In the genomic region with DNA sequence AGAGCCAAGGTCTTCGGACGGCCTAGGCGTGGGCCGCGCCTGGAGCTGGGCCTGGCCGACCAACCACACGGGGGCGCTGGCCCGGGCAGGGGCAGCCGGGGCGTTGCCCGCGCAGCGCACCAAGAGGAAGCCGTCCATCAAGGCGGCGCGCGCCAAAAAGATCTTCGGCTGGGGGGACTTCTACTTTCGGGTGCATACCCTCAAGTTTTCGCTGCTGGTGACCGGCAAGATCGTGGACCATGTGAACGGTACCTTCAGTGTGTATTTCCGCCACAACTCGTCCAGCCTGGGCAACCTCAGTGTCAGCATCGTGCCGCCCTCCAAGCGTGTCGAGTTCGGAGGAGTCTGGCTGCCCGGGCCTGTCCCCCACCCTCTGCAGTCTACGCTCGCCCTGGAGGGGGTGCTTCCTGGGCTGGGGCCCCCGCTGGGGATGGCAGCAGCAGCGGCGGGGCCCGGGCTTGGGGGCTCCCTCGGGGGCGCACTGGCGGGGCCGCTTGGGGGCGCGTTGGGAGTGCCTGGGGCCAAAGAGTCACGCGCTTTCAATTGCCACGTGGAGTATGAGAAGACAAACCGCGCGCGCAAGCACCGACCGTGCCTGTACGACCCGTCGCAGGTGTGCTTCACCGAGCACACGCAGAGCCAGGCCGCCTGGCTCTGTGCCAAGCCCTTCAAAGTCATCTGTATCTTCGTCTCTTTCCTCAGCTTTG, we compare ENCODE assay signal across 8 cellular contexts. TPM values are rescaled to one million over a fixed set of nuclear protein-coding genes. Genes with fewer than 3 reads are reported as not detected.
DNase-seq lines count a peak whose midpoint lies in the region; ATAC-seq and TF ChIP-seq lines count a peak whose summit lies in the region.

No MANE protein-coding gene starts in this region.

- H3K27ac ChIP-seq in right cardiac atrium (ENCODE audit: low read length) (no peak overlapping the region), suprapubic skin (no peak overlapping the region)

- no peaks in the 10 kb centered on the region for H3K9me3 ChIP-seq in right cardiac atrium (ENCODE audit: control insufficient read depth, low read length)
- no peaks in the 10 kb centered on the region for H3K9me3 ChIP-seq in suprapubic skin

- no peak for TF ChIP-seq POLR2A in suprapubic skin (IDR thresholded peaks at IDR 0.05)

- TF ChIP-seq CTCF in GM12864 (IDR thresholded peaks at IDR 0.05; ENCODE audit: low read depth, low read length, missing control alignments) (peak; percentile 60), suprapubic skin (IDR thresholded peaks at IDR 0.05) (peak in 1 of 2 donors; percentile 56)

- 14% methylated on average over 61 of the region's 61 CpGs for WGBS in right cardiac atrium
- 53% methylated on average over 13 of the region's 61 CpGs for WGBS in suprapubic skin

- DNase-seq in GM12864 (ENCODE audit: low read depth) (no peak), NCI-H510A (lab: John Stamatoyannopoulos, UW) (peak; percentile 85), right cardiac atrium (peak in 2 of 3 donors; percentile 80 to 83), suprapubic skin (ENCODE audit: low spot score in 2 of 2) (no peak), SK-N-DZ (ENCODE audit: low spot score) (no peak)
- DNase-seq in activated T-helper 2 cell treated with anti-CD3 and anti-CD28 coated beads, Interferon-gamma antibody, Interleukin-2, Interleukin-4, amounts not matched to agents 10 μg/mL and 5 μg/mL and 100 μg/mL, durations not matched to agents 14 hours and 24 hours and 36 hours (ENCODE audit: low spot score), result peak; percentile 51

- intact Hi-C loops in activated T-helper 2 cell treated with anti-CD3 and anti-CD28 coated beads, Interferon-gamma antibody, Interleukin-2, Interleukin-4, amounts not matched to agents 10 μg/mL and 5 μg/mL and 100 μg/mL, durations not matched to agents 14 hours and 24 hours and 36 hours (cut with micrococcal nuclease), result loop anchor here (1.0 to 5.0 kb wide), 4 partner anchors 8 to 407 kb away; a partner anchor contains a TSS
- intact Hi-C loops in right cardiac atrium (cut with DNase I), result no loop called here

- no peak overlapping the region for H3K27ac Mint-ChIP-seq in activated T-helper 2 cell treated with anti-CD3 and anti-CD28 coated beads, Interferon-gamma antibody, Interleukin-2, Interleukin-4, amounts not matched to agents 10 μg/mL and 5 μg/mL and 100 μg/mL, durations not matched to agents 14 hours and 24 hours and 36 hours
- H3K27ac Mint-ChIP-seq in stimulated activated memory B cell treated with anti-CD40 and anti-IgM and Interleukin-4, amounts not matched to agents 10 μg/mL and 1 μg/mL and 100 μg/mL, for 72 hours, result peak overlapping the region; percentile 35

- H3K36me3 ChIP-seq in suprapubic skin, result no peaks in the 10 kb centered on the region

- ATAC-seq in right cardiac atrium (peak; percentile 22 to 53), HG03520 (IDR thresholded peaks at IDR 0.05; ENCODE audit: unreplicated experiment) (no peak)
- peak; percentile 34 for ATAC-seq in stimulated activated memory B cell treated with anti-CD40 and anti-IgM and Interleukin-4, amounts not matched to agents 10 μg/mL and 1 μg/mL and 100 μg/mL, for 72 hours

- TF ChIP-seq EP300 in suprapubic skin (IDR thresholded peaks at IDR 0.05), result no peak

- peaks cover 54% of the 10 kb centered on the region for H3K4me1 Mint-ChIP-seq in activated T-helper 2 cell treated with anti-CD3 and anti-CD28 coated beads, Interferon-gamma antibody, Interleukin-2, Interleukin-4, amounts not matched to agents 10 μg/mL and 5 μg/mL and 100 μg/mL, durations not matched to agents 14 hours and 24 hours and 36 hours (ENCODE audit: low read depth)
- peaks cover 77% of the 10 kb centered on the region for H3K4me1 Mint-ChIP-seq in stimulated activated memory B cell treated with anti-CD40 and anti-IgM and Interleukin-4, amounts not matched to agents 10 μg/mL and 1 μg/mL and 100 μg/mL, for 72 hours

- H3K27me3 ChIP-seq in right cardiac atrium (ENCODE audit: control insufficient read depth, insufficient read depth) (no peaks in the 10 kb centered on the region), suprapubic skin (peaks cover 67% of the 10 kb centered on the region)

- H3K4me3 ChIP-seq in GM12864 (ENCODE audit: low read depth, low read length) (no peak overlapping the region; the same call in 1 of the 2 replicates), right cardiac atrium (ENCODE audit: low read length) (no peak overlapping the region), suprapubic skin (no peak overlapping the region)

- peaks cover 6% of the 10 kb centered on the region for H3K36me3 Mint-ChIP-seq in activated T-helper 2 cell treated with anti-CD3 and anti-CD28 coated beads, Interferon-gamma antibody, Interleukin-2, Interleukin-4, amounts not matched to agents 10 μg/mL and 5 μg/mL and 100 μg/mL, durations not matched to agents 14 hours and 24 hours and 36 hours (ENCODE audit: low read depth)
- peaks cover 2% of the 10 kb centered on the region for H3K36me3 Mint-ChIP-seq in stimulated activated memory B cell treated with anti-CD40 and anti-IgM and Interleukin-4, amounts not matched to agents 10 μg/mL and 1 μg/mL and 100 μg/mL, for 72 hours

- H3K4me3 Mint-ChIP-seq in activated T-helper 2 cell treated with anti-CD3 and anti-CD28 coated beads, Interferon-gamma antibody, Interleukin-2, Interleukin-4, amounts not matched to agents 10 μg/mL and 5 μg/mL and 100 μg/mL, durations not matched to agents 14 hours and 24 hours and 36 hours (ENCODE audit: low read depth), result peak overlapping the region; percentile 41
- peak overlapping the region; percentile 18 for H3K4me3 Mint-ChIP-seq in stimulated activated memory B cell treated with anti-CD40 and anti-IgM and Interleukin-4, amounts not matched to agents 10 μg/mL and 1 μg/mL and 100 μg/mL, for 72 hours

- H3K4me1 ChIP-seq in right cardiac atrium (ENCODE audit: control insufficient read depth, insufficient read depth, low read length), result no peaks in the 10 kb centered on the region
- peaks cover 22% of the 10 kb centered on the region for H3K4me1 ChIP-seq in suprapubic skin

- no peaks in the 10 kb centered on the region for H3K9me3 Mint-ChIP-seq in activated T-helper 2 cell treated with anti-CD3 and anti-CD28 coated beads, Interferon-gamma antibody, Interleukin-2, Interleukin-4, amounts not matched to agents 10 μg/mL and 5 μg/mL and 100 μg/mL, durations not matched to agents 14 hours and 24 hours and 36 hours
- H3K9me3 Mint-ChIP-seq in stimulated activated memory B cell treated with anti-CD40 and anti-IgM and Interleukin-4, amounts not matched to agents 10 μg/mL and 1 μg/mL and 100 μg/mL, for 72 hours, result no peaks in the 10 kb centered on the region

- H3K27me3 Mint-ChIP-seq in activated T-helper 2 cell treated with anti-CD3 and anti-CD28 coated beads, Interferon-gamma antibody, Interleukin-2, Interleukin-4, amounts not matched to agents 10 μg/mL and 5 μg/mL and 100 μg/mL, durations not matched to agents 14 hours and 24 hours and 36 hours (ENCODE audit: low read depth), result peaks cover 50% of the 10 kb centered on the region
- H3K27me3 Mint-ChIP-seq in stimulated activated memory B cell treated with anti-CD40 and anti-IgM and Interleukin-4, amounts not matched to agents 10 μg/mL and 1 μg/mL and 100 μg/mL, for 72 hours, result peaks cover 56% of the 10 kb centered on the region

RNA-seq across cellular contexts. Expression of a gene that starts 4.4 kb away (rescaled TPM):
- 295 and 307 TPM in 2 replicates for total RNA-seq in activated T-helper 2 cell treated with anti-CD3 and anti-CD28 coated beads, Interferon-gamma antibody, Interleukin-2, Interleukin-4, amounts not matched to agents 10 μg/mL and 5 μg/mL and 100 μg/mL, durations not matched to agents 14 hours and 24 hours and 36 hours
- 10 to 100 TPM; 27.4 to 33.2 (median 29.9) TPM for total RNA-seq in right cardiac atrium
- polyA plus RNA-seq in right cardiac atrium, result 17.9 TPM
- 10 to 100 TPM; 53.5 to 87.2 (median 70.3) TPM for total RNA-seq in suprapubic skin
- 426 and 435 TPM in 2 replicates for polyA plus RNA-seq in SK-N-DZ (2014; cell fraction: cytosol; rRNA removed)
- 221 and 320 TPM in 2 replicates for polyA plus RNA-seq in SK-N-DZ (2014; cell fraction: nucleus; rRNA removed)

RNA-seq across cellular contexts. Expression of a gene that starts 8.5 kb away (rescaled TPM):
- 0.82 and 0.90 TPM in 2 replicates for total RNA-seq in activated T-helper 2 cell treated with anti-CD3 and anti-CD28 coated beads, Interferon-gamma antibody, Interleukin-2, Interleukin-4, amounts not matched to agents 10 μg/mL and 5 μg/mL and 100 μg/mL, durations not matched to agents 14 hours and 24 hours and 36 hours
- total RNA-seq in right cardiac atrium (under 1 TPM in 3 of 4 donors, not detected in 1; 0.11 to 0.39 (median 0.29) TPM), suprapubic skin (10 to 100 TPM in 3 of 4 donors, 1 to 10 TPM in 1; 7.1 to 26.0 (median 18.3) TPM)
- 1.2 TPM for polyA plus RNA-seq in right cardiac atrium
- 2.2 and 2.4 TPM in 2 replicates for polyA plus RNA-seq in SK-N-DZ (2014; cell fraction: cytosol; rRNA removed)
- polyA plus RNA-seq in SK-N-DZ (2014; cell fraction: nucleus; rRNA removed), result 0.12 and 2.3 TPM in 2 replicates

RNA-seq across cellular contexts. Expression of a gene that starts 25.9 kb away (rescaled TPM):
- 5.6 and 6.1 TPM in 2 replicates for total RNA-seq in activated T-helper 2 cell treated with anti-CD3 and anti-CD28 coated beads, Interferon-gamma antibody, Interleukin-2, Interleukin-4, amounts not matched to agents 10 μg/mL and 5 μg/mL and 100 μg/mL, durations not matched to agents 14 hours and 24 hours and 36 hours
- total RNA-seq in right cardiac atrium (1 to 10 TPM in 3 of 4 donors, under 1 TPM in 1; 0.91 to 2.3 (median 1.6) TPM), suprapubic skin (1 to 10 TPM; 1.7 to 3.0 (median 2.1) TPM)
- polyA plus RNA-seq in right cardiac atrium, result 1.2 TPM
- 0.37 and 1.2 TPM in 2 replicates for polyA plus RNA-seq in SK-N-DZ (2014; cell fraction: cytosol; rRNA removed)
- polyA plus RNA-seq in SK-N-DZ (2014; cell fraction: nucleus; rRNA removed), result 8.8 and 10.9 TPM in 2 replicates

Comparison
In these comparisons a context has a peak if more than half of its experiments do, and no peak if none do; other contexts are left out.
1. DNase-seq: peak in NCI-H510A (single experiment), activated T-helper 2 cell treated with anti-CD3 and anti-CD28 coated beads, Interferon-gamma antibody, Interleukin-2, Interleukin-4, amounts not matched to agents 10 μg/mL and 5 μg/mL and 100 μg/mL, durations not matched to agents 14 hours and 24 hours and 36 hours (single experiment) and right cardiac atrium (2 of 3); none in GM12864 (single experiment), suprapubic skin (0 of 2) and SK-N-DZ (single experiment).